ENCODE assay signal across 1 cellular context in the genomic region with DNA sequence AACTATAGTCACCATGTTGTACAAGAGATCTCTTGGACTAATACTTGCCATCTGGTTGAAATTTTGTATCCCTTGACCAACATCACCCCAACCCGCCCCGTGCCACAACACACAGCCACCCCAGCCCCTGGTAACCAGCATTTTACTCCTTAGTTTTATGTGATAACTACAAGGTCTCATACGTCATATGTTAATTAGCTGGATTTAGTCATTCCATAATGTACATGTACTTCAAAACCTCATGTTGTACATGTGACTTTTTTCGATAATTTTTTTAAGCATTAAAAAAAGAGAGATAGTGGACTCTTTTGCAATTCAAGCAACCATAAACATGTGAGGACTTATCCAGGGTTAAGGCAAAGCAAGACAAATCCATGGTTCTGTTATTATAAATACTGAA.
TF ChIP-seq lines count a peak whose summit lies in the region.

No MANE protein-coding gene starts in this region.

TF ChIP-seq in HepG2, 621 proteins besides CTCF, POLR2A, EP300 and RAD21 (continued from another document):
- TF ChIP-seq MNT (IDR thresholded peaks at IDR 0.05) = peak; percentile 50; the same call in 1 of the 2 replicates
